ENCODE assay signal across 13 cellular contexts in the genomic region with DNA sequence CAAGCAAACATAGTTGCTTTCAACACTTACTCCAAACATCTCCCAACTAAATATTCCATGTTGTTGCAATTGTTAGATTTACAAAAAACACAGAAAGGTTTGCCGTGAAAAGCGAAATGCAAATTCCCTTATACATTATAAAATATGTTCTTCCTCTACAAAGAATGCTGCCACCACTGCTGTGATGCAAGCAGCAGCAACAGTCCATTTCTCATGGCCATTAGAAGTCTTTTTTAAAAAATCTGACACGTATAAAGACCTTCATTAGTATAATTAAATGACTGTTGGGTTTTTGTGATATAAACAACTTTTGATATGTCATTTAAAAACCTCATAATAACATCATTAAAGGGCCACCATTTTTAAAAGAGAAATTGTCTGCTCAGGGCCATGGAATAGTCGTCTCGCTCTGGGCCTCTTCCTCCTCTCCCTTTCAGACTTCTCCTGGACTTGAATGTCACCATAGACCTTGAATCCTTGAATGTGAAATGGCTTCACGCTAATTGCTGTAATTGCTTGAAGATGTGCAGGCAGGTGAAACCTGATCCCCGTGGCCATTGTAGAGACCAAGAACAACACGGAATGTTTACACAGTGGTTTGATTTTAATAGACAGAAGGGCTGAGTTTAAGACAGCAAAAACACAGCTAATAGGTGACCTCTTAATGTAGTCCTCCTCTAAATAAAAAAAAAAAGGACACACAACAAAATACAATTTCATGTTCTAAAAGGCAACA.
DNase-seq lines count a peak whose midpoint lies in the region; ATAC-seq and TF ChIP-seq lines count a peak whose summit lies in the region.
"Had no signal": no experiment of that assay in that cellular context is flagged by ENCODE, and none has a peak within 500 bp of the region (broad histone marks: within the 10 kb centered on the region; RNA-seq: fewer than 3 reads in every experiment).

No MANE protein-coding gene starts in this region.

- TF ChIP-seq CTCF in cardiac muscle cell (IDR thresholded peaks at IDR 0.05; ENCODE audit: low read depth, low read length) (no peak), tibial artery (IDR thresholded peaks at IDR 0.05) (no peak)

- peaks cover 100% of the 10 kb centered on the region for H3K4me1 ChIP-seq in cardiac muscle cell (ENCODE audit: low read depth)
- peaks cover 0 to 63% (median 30%) of the 10 kb centered on the region in 4 donors for H3K4me1 ChIP-seq in tibial artery

- H3K36me3 ChIP-seq in cardiac muscle cell (no peaks in the 10 kb centered on the region), tibial artery (no peaks in the 10 kb centered on the region)
- H3K36me3 ChIP-seq: MG63, tibial nerve had no signal

- ATAC-seq in Right ventricle myocardium superior (ENCODE audit: poor library complexity) (no peak), HG02571 (IDR thresholded peaks at IDR 0.05; ENCODE audit: unreplicated experiment) (no peak), GM19455 (IDR thresholded peaks at IDR 0.05; ENCODE audit: unreplicated experiment) (no peak)
- ATAC-seq: SK-N-SH treated with all-trans-retinoic acid at 6 μM for 48 hours had no signal

- intact Hi-C loops in Right ventricle myocardium superior (cut with DNase I) (no loop called here), tibial artery (cut with DNase I; ENCODE audit: low total_unique reads) (loop anchor here (5.0 kb wide), 2 partner anchors 71 to 109 kb away; no protein-coding TSS in a partner anchor)

- H3K27ac ChIP-seq in cardiac muscle cell (peak overlapping the region; percentile 94), tibial artery (peak overlapping the region; percentile 84 to 89)
- H3K27ac ChIP-seq: tibial nerve had no signal

- no peaks in the 10 kb centered on the region for H3K9me3 ChIP-seq in cardiac muscle cell (ENCODE audit: low read depth)
- H3K9me3 ChIP-seq in tibial artery: no peaks in the 10 kb centered on the region
- H3K9me3 ChIP-seq: MG63, tibial nerve had no signal

- H3K4me3 ChIP-seq in cardiac muscle cell (no peak overlapping the region), tibial artery (no peak overlapping the region)
- H3K4me3 ChIP-seq: MG63, tibial nerve had no signal

- H3K27me3 ChIP-seq in cardiac muscle cell (no peaks in the 10 kb centered on the region), tibial artery (no peaks in the 10 kb centered on the region)
- H3K27me3 ChIP-seq: MG63, tibial nerve had no signal

- DNase-seq in cardiac muscle cell (ENCODE audit: low read depth in 1 of 2, low spot score in 1 of 2) (peak in 1 of 2 donors; percentile 33), Right ventricle myocardium superior (no peak), NCI-H748 treated with DMSO at 0.1 percent for 48 hours (lab: John Stamatoyannopoulos, UW) (peak; percentile 81), kidney glomerular epithelial cell (lab: John Stamatoyannopoulos, UW) (peak; percentile 21), tibial artery (no peak), NCI-H128 (lab: John Stamatoyannopoulos, UW; ENCODE audit: unreplicated experiment) (no peak)
- DNase-seq: glutamatergic neuron, MG63, midbrain had no signal

Comparison
In these comparisons a context has a peak if more than half of its experiments do, and no peak if none do; other contexts are left out.
1. DNase-seq: peak in NCI-H748 treated with DMSO at 0.1 percent for 48 hours (single experiment) and kidney glomerular epithelial cell (single experiment); none in Right ventricle myocardium superior (single experiment), tibial artery (0 of 2) and NCI-H128 (single experiment).